ENCODE assay signal across 8 cellular contexts in genomic region chr1:185681034-185681633, GRCh38. TPM values are rescaled to one million over a fixed set of nuclear protein-coding genes. Genes with fewer than 3 reads are reported as not detected.
DNase-seq lines count a peak whose midpoint lies in the region; ATAC-seq and TF ChIP-seq lines count a peak whose summit lies in the region.

No MANE protein-coding gene starts in this region.

- H3K9me3 ChIP-seq in H9 (ENCODE audit: control insufficient read depth, low read depth, low read length): no peaks in the 10 kb centered on the region

- H4K91ac ChIP-seq in H9 (ENCODE audit: insufficient read length, low read depth, low read length): no peak overlapping the region

- no peak overlapping the region for H3K23ac ChIP-seq in H9 (ENCODE audit: insufficient read length, low read depth, low read length)

- H2BK120ac ChIP-seq in H9 (ENCODE audit: low read depth, low read length, poor library complexity, severe bottlenecking): no peak overlapping the region

- no peak overlapping the region for H4K5ac ChIP-seq in H9 (ENCODE audit: insufficient read length, low read depth, low read length)

- no peak overlapping the region for H3K14ac ChIP-seq in H9 (ENCODE audit: insufficient read depth, low read length)

- H3K9ac ChIP-seq in H9 (ENCODE audit: extremely low read depth, insufficient read length, low read length): no peak overlapping the region

- H4K20me1 ChIP-seq in H9 (ENCODE audit: control insufficient read depth, insufficient read depth, insufficient read length): no peaks in the 10 kb centered on the region

- no peak overlapping the region for H3K18ac ChIP-seq in H9 (ENCODE audit: insufficient read length, low read depth, low read length)

- no peaks in the 10 kb centered on the region for H3K27me3 ChIP-seq in H9 (ENCODE audit: insufficient read depth, low read length)

- no peak overlapping the region for H3K27ac Mint-ChIP-seq in activated T-cell treated with anti-CD3 and anti-CD28 coated beads, Interleukin-2, amount 50 U/mL, for 24 hours
- no peak overlapping the region for H3K27ac Mint-ChIP-seq in H9

- no peak overlapping the region for H2BK12ac ChIP-seq in H9 (ENCODE audit: insufficient read length, low read depth, low read length)

- no peak overlapping the region for H3K56ac ChIP-seq in H9 (ENCODE audit: insufficient read length, low read depth, low read length)

- no peak overlapping the region for H3K4me3 ChIP-seq in fibroblast of pulmonary artery (replicated peaks; ENCODE audit: low read depth, low read length)

- WGBS in H9 (ENCODE audit: extremely low coverage, insufficient read length, low lambda C conversion rate): no CpG with 5 or more reads among the region's 2 CpGs

- H4K8ac ChIP-seq in H9 (replicated peaks; ENCODE audit: insufficient read length, low read depth, low read length): no peak overlapping the region

- peak; percentile 78 for TF ChIP-seq CTCF in H9 (conservative IDR thresholded peaks at IDR 0.05)
- TF ChIP-seq CTCF in fibroblast of pulmonary artery (IDR thresholded peaks at IDR 0.05; ENCODE audit: low read length, missing control alignments): peak; percentile 71

- H3K79me1 ChIP-seq in H9 (ENCODE audit: insufficient read depth, low read depth, low read length, poor library complexity, severe bottlenecking): no peaks in the 10 kb centered on the region

- no peaks in the 10 kb centered on the region for H3K79me2 ChIP-seq in H9 (ENCODE audit: insufficient read depth, low read length)

- no peaks in the 10 kb centered on the region for H3K4me1 ChIP-seq in H9 (ENCODE audit: insufficient read depth, low read length)

- no peak overlapping the region for H2BK5ac ChIP-seq in H9 (ENCODE audit: insufficient read length, low read length)

- H3K4me1 Mint-ChIP-seq in activated T-cell treated with anti-CD3 and anti-CD28 coated beads, Interleukin-2, amount 50 U/mL, for 4 hours (ENCODE audit: low read depth): peaks cover 29% of the 10 kb centered on the region
- peaks cover 28% of the 10 kb centered on the region for H3K4me1 Mint-ChIP-seq in activated T-cell treated with anti-CD3 and anti-CD28 coated beads, Interleukin-2, amount 50 U/mL, for 24 hours (ENCODE audit: low read depth)
- H3K4me1 Mint-ChIP-seq in H9: peaks cover 6 to 19% of the 10 kb centered on the region in 2 experiments; a peak in 3 of 4 replicates

- no peaks in the 10 kb centered on the region for H3K9me3 Mint-ChIP-seq in activated T-cell treated with anti-CD3 and anti-CD28 coated beads, Interleukin-2, amount 50 U/mL, for 4 hours
- H3K9me3 Mint-ChIP-seq in activated T-cell treated with anti-CD3 and anti-CD28 coated beads, Interleukin-2, amount 50 U/mL, for 24 hours: no peaks in the 10 kb centered on the region
- no peaks in the 10 kb centered on the region for H3K9me3 Mint-ChIP-seq in H9

- H3K4me2 ChIP-seq in H9 (ENCODE audit: insufficient read depth, insufficient read length, low read length): no peak overlapping the region

- peak; percentile 57 to 59 for ATAC-seq in activated T-cell treated with anti-CD3 and anti-CD28 coated beads, Interleukin-2, amount 50 U/mL, for 4 hours

- no peak for DNase-seq in activated T-cell treated with anti-CD3 and anti-CD28 coated beads, Interleukin-2, amount 50 U/mL, for 4 hours
- DNase-seq in activated T-cell treated with anti-CD3 and anti-CD28 coated beads, Interleukin-2, amount 50 U/mL, for 24 hours: no peak
- DNase-seq in H9 (no peak), NCI-H128 (lab: John Stamatoyannopoulos, UW; ENCODE audit: unreplicated experiment) (peak; percentile 38), SK-N-DZ (ENCODE audit: low spot score) (peak; percentile 12), fibroblast of pulmonary artery (ENCODE audit: low read depth) (peak; percentile 67), non-pigmented ciliary epithelial cell (ENCODE audit: low read depth) (peak; percentile 5)
- DNase-seq in stimulated activated naive CD4-positive, alpha-beta T cell treated with Interleukin-2 at 50 U/mL for 16 hours (lab: John Stamatoyannopoulos, UW): no peak

- H3K4ac ChIP-seq in H9 (ENCODE audit: low read depth, low read length): no peak overlapping the region

- H3K23me2 ChIP-seq in H9 (ENCODE audit: insufficient read length, low read depth, low read length, poor library complexity, severe bottlenecking): no peaks in the 10 kb centered on the region

- H3T11ph ChIP-seq in H9 (ENCODE audit: low read length): no peak overlapping the region

- no peak overlapping the region for H3K4me3 Mint-ChIP-seq in activated T-cell treated with anti-CD3 and anti-CD28 coated beads, Interleukin-2, amount 50 U/mL, for 4 hours
- no peak overlapping the region for H3K4me3 Mint-ChIP-seq in activated T-cell treated with anti-CD3 and anti-CD28 coated beads, Interleukin-2, amount 50 U/mL, for 24 hours
- no peak overlapping the region for H3K4me3 Mint-ChIP-seq in H9

- H2BK20ac ChIP-seq in H9 (ENCODE audit: low read depth, low read length, poor library complexity, severe bottlenecking): no peak overlapping the region

- H3K36me3 Mint-ChIP-seq in activated T-cell treated with anti-CD3 and anti-CD28 coated beads, Interleukin-2, amount 50 U/mL, for 4 hours (ENCODE audit: insufficient read depth): no peaks in the 10 kb centered on the region
- no peaks in the 10 kb centered on the region for H3K36me3 Mint-ChIP-seq in activated T-cell treated with anti-CD3 and anti-CD28 coated beads, Interleukin-2, amount 50 U/mL, for 24 hours (ENCODE audit: low read depth)
- H3K36me3 Mint-ChIP-seq in H9 (ENCODE audit: insufficient read depth in 1 of 3, low read depth in 3 of 3): no peaks in the 10 kb centered on the region

- no peak overlapping the region for H2AFZ ChIP-seq in H9 (ENCODE audit: low read length)

- H2AK5ac ChIP-seq in H9 (ENCODE audit: insufficient read length, low read length): no peak overlapping the region

- no peak overlapping the region for H3K27ac ChIP-seq in H9 (ENCODE audit: insufficient read length, low read depth, low read length)

- H3K27me3 Mint-ChIP-seq in activated T-cell treated with anti-CD3 and anti-CD28 coated beads, Interleukin-2, amount 50 U/mL, for 4 hours (ENCODE audit: low read depth): no peaks in the 10 kb centered on the region
- no peaks in the 10 kb centered on the region for H3K27me3 Mint-ChIP-seq in activated T-cell treated with anti-CD3 and anti-CD28 coated beads, Interleukin-2, amount 50 U/mL, for 24 hours
- peaks cover 11% of the 10 kb centered on the region for H3K27me3 Mint-ChIP-seq in H9 (ENCODE audit: low read depth)

- H2BK15ac ChIP-seq in H9 (ENCODE audit: low read depth, low read length): no peak overlapping the region

RNA-seq across cellular contexts. Expression of gene HMCN1, which starts 53.1 kb away (rescaled TPM):
- under 1 TPM; under 0.01 to 0.03 (median 0.03) TPM for total RNA-seq in activated T-cell treated with anti-CD3 and anti-CD28 coated beads, Interleukin-2, amount 50 U/mL, for 4 hours
- total RNA-seq in H9 (2021): 2.9 and 3.3 TPM in 2 replicates
- polyA plus RNA-seq in SK-N-DZ (2014; cell fraction: cytosol; rRNA removed): 0.01 TPM in 1 of 2 replicates, not detected in the other
- not detected in 2 replicates for polyA plus RNA-seq in SK-N-DZ (2014; cell fraction: nucleus; rRNA removed)

Comparison
In these comparisons a context has a peak if more than half of its experiments do, and no peak if none do; other contexts are left out.
1. DNase-seq: peak in NCI-H128 (single experiment), SK-N-DZ (single experiment), fibroblast of pulmonary artery (single experiment) and non-pigmented ciliary epithelial cell (single experiment); none in activated T-cell treated with anti-CD3 and anti-CD28 coated beads, Interleukin-2, amount 50 U/mL, for 4 hours (single experiment), activated T-cell treated with anti-CD3 and anti-CD28 coated beads, Interleukin-2, amount 50 U/mL, for 24 hours (single experiment), H9 (single experiment) and stimulated activated naive CD4-positive, alpha-beta T cell treated with Interleukin-2 at 50 U/mL for 16 hours (single experiment).